Comparison of ENCODE assay signal across 29 cellular contexts in genomic region chr15:38904298-38904697, GRCh38.
"Had no signal": no experiment of that assay in that cellular context is flagged by ENCODE, and none has a peak within 500 bp of the region (broad histone marks: within the 10 kb centered on the region; RNA-seq: fewer than 3 reads in every experiment).

No MANE protein-coding gene starts in this region.

- H3K9me3 ChIP-seq: esophagus squamous epithelium, prostate gland, testis, upper lobe of left lung, uterus had no signal

- H3K4me3 ChIP-seq: esophagus squamous epithelium, prostate gland, right atrium auricular region, sigmoid colon, skin epidermis, spleen, testis, tibial artery, upper lobe of left lung, uterus had no signal

- ATAC-seq: left colon; left ventricle myocardium superior; naive thymus-derived CD8-positive, alpha-beta T cell; stimulated activated memory B cell treated with anti-CD40 and anti-IgM and Interleukin-4, amounts not matched to agents 10 μg/mL and 1 μg/mL and 100 μg/mL, for 72 hours; stimulated activated naive CD8-positive, alpha-beta T cell treated with anti-CD3 and anti-CD28 coated beads, Interleukin-15, Interleukin-2, amounts not matched to agents 100 U/mL and 50 U/mL, for 24 hours had no signal

- DNase-seq: caudate nucleus; cerebellar nuclear complex; effector memory CD4-positive, alpha-beta T cell; erythroblast; esophagus squamous epithelium; head of caudate nucleus; left colon; left ventricle myocardium superior; mesenchymal stem cell; midbrain; naive thymus-derived CD8-positive, alpha-beta T cell; nephron progenitor cell; nucleus accumbens; sigmoid colon; spleen; stimulated activated CD4-positive, alpha-beta T cell treated with anti-CD3 and anti-CD28 coated beads, Interleukin-4, amount 100 ng/mL, for 4 hours; stimulated activated naive CD8-positive, alpha-beta T cell treated with anti-CD3 and anti-CD28 coated beads, Interleukin-15, Interleukin-2, amounts not matched to agents 100 U/mL and 50 U/mL, for 24 hours; substantia nigra; testis; tibial artery; upper lobe of left lung; uterus had no signal

- H3K27ac ChIP-seq: esophagus squamous epithelium, prostate gland, right atrium auricular region, sigmoid colon, skin epidermis, spleen, testis, tibial artery, upper lobe of left lung, uterus had no signal

- H3K36me3 ChIP-seq: esophagus squamous epithelium, prostate gland, right atrium auricular region, sigmoid colon, spleen, tibial artery, upper lobe of left lung, uterus had no signal

- FAIRE-seq: colon, endometrium, frontal cortex had no signal

- H3K27me3 ChIP-seq: esophagus squamous epithelium, right atrium auricular region, sigmoid colon, spleen, testis, tibial artery, upper lobe of left lung, uterus had no signal

- H3K4me1 ChIP-seq: esophagus squamous epithelium, prostate gland, right atrium auricular region, sigmoid colon, spleen, testis, tibial artery, upper lobe of left lung, uterus had no signal
